15 cellular contexts compared by ENCODE assay signal in genomic region chr13:93620366-93620765, GRCh38.
"Had no signal": no experiment of that assay in that cellular context is flagged by ENCODE, and none has a peak within 500 bp of the region (broad histone marks: within the 10 kb centered on the region; RNA-seq: fewer than 3 reads in every experiment).

No MANE protein-coding gene starts in this region.

- H3K27ac ChIP-seq: neural progenitor cell, transverse colon, uterus, VCaP had no signal

- H2AFZ ChIP-seq: neural progenitor cell had no signal

- H3K9ac ChIP-seq: neural progenitor cell had no signal

- H3K9me3 ChIP-seq: transverse colon, uterus had no signal

- H3K4me1 ChIP-seq: neural progenitor cell, transverse colon, uterus had no signal

- ATAC-seq: activated T-cell treated with anti-CD3 and anti-CD28 coated beads, Interleukin-2, amount 50 U/mL, for 72 hours; effector memory CD8-positive, alpha-beta T cell; naive thymus-derived CD4-positive, alpha-beta T cell had no signal

- H3K4me2 ChIP-seq: neural progenitor cell had no signal

- H3K36me3 ChIP-seq: neural progenitor cell, transverse colon, uterus had no signal

- H3K27me3 ChIP-seq: neural progenitor cell, transverse colon, uterus had no signal

- DNase-seq: activated CD4-positive, alpha-beta T cell treated with anti-CD3 and anti-CD28 coated beads, Interleukin-2, amount 50 U/mL, for 1 hour; activated CD4-positive, CD25-positive, alpha-beta regulatory T cell treated with anti-CD3 and anti-CD28 coated beads, Interleukin-2, amount 50 U/mL, for 72 hours; activated CD8-positive, alpha-beta memory T cell treated with anti-CD3 and anti-CD28 coated beads for 24 hours; activated CD8-positive, alpha-beta memory T cell treated with anti-CD3 and anti-CD28 coated beads, Interleukin-2, amount 50 U/mL, for 48 hours; activated effector memory CD4-positive, alpha-beta T cell treated with anti-CD3 and anti-CD28 coated beads, Interleukin-2, amount 50 U/mL, for 16 hours; activated naive CD4-positive, alpha-beta T cell treated with anti-CD3 and anti-CD28 coated beads, Interleukin-2, amount 50 U/mL, for 16 hours; activated T-cell treated with anti-CD3 and anti-CD28 coated beads, Interleukin-2, amount 50 U/mL, for 72 hours; effector memory CD8-positive, alpha-beta T cell; mesenchymal stem cell; naive thymus-derived CD4-positive, alpha-beta T cell; T-helper 2 cell; transverse colon; uterus had no signal

- H3K4me3 ChIP-seq: neural progenitor cell, transverse colon, uterus had no signal
